ENCODE assay signal across 21 cellular contexts in genomic region chr3:122263974-122264588, GRCh38.
A peak's percentile ranks its signal among the peaks of the same experiment; 100 is the strongest.
DNase-seq lines count a peak whose midpoint lies in the region; ATAC-seq and TF ChIP-seq lines count a peak whose summit lies in the region.
"Had no signal": no experiment of that assay in that cellular context is flagged by ENCODE, and none has a peak within 500 bp of the region (broad histone marks: within the 10 kb centered on the region; RNA-seq: fewer than 3 reads in every experiment).

No MANE protein-coding gene starts in this region.

- POLR2A ChIA-PET in activated CD4-positive, alpha-beta memory T cell treated with anti-CD3 and anti-CD28 coated beads for 36 hours (lab: Charles Lee) = interaction anchor here (0.7 kb wide), 1 partner anchor 161 kb away, joined by 3 read pairs; no protein-coding TSS in a partner anchor

- H3K4me3 Mint-ChIP-seq in CD14-positive monocyte (peak overlapping the region in 1 of 2 donors; percentile 26), memory B cell (no peak overlapping the region)
- no peak overlapping the region for H3K4me3 Mint-ChIP-seq in natural killer cell treated with Interleukin-12 subunit alpha and Interleukin-12 subunit beta and Interleukin-15 and Interleukin-18, amount 100 ng/mL, for 72 hours
- H3K4me3 Mint-ChIP-seq in activated CD4-positive, alpha-beta memory T cell treated with anti-CD3 and anti-CD28 coated beads for 36 hours = no peak overlapping the region
- H3K4me3 Mint-ChIP-seq: CD4-positive, alpha-beta memory T cell; T-cell had no signal

- H3K27me3 Mint-ChIP-seq in CD14-positive monocyte (ENCODE audit: low read depth in 3 of 3) (peaks cover 0 to 2% (median 0%) of the 10 kb centered on the region in 3 donors), memory B cell (peaks cover 4% of the 10 kb centered on the region)
- peaks cover 15 to 22% of the 10 kb centered on the region in 2 donors for H3K27me3 Mint-ChIP-seq in natural killer cell treated with Interleukin-12 subunit alpha and Interleukin-12 subunit beta and Interleukin-15 and Interleukin-18, amount 100 ng/mL, for 72 hours
- H3K27me3 Mint-ChIP-seq in activated CD4-positive, alpha-beta memory T cell treated with anti-CD3 and anti-CD28 coated beads for 36 hours = peaks cover 19% of the 10 kb centered on the region

- peaks cover 37% of the 10 kb centered on the region for H3K4me1 Mint-ChIP-seq in CD14-positive monocyte
- H3K4me1 Mint-ChIP-seq in memory B cell = peaks cover 7% of the 10 kb centered on the region
- peaks cover 0 to 5% of the 10 kb centered on the region in 2 donors for H3K4me1 Mint-ChIP-seq in natural killer cell treated with Interleukin-12 subunit alpha and Interleukin-12 subunit beta and Interleukin-15 and Interleukin-18, amount 100 ng/mL, for 72 hours (ENCODE audit: low read depth in 2 of 2)
- peaks cover 2% of the 10 kb centered on the region for H3K4me1 Mint-ChIP-seq in activated CD4-positive, alpha-beta memory T cell treated with anti-CD3 and anti-CD28 coated beads for 36 hours (ENCODE audit: low read depth)
- H3K4me1 Mint-ChIP-seq: T-cell had no signal

- H3K27ac Mint-ChIP-seq in CD14-positive monocyte (peak overlapping the region; percentile 42 to 83 (median 79)), memory B cell (no peak overlapping the region)
- H3K27ac Mint-ChIP-seq in natural killer cell treated with Interleukin-12 subunit alpha and Interleukin-12 subunit beta and Interleukin-15 and Interleukin-18, amount 100 ng/mL, for 72 hours = no peak overlapping the region
- no peak overlapping the region for H3K27ac Mint-ChIP-seq in activated CD4-positive, alpha-beta memory T cell treated with anti-CD3 and anti-CD28 coated beads for 36 hours
- H3K27ac Mint-ChIP-seq: CD4-positive, alpha-beta memory T cell; T-cell had no signal

- intact Hi-C loops in CD14-positive monocyte (cut with micrococcal nuclease) = no loop called here
- intact Hi-C loops in activated CD4-positive, alpha-beta memory T cell treated with anti-CD3 and anti-CD28 coated beads for 36 hours (cut with micrococcal nuclease) = no loop called here
- intact Hi-C loops in left ventricle myocardium superior (cut with micrococcal nuclease) = no loop called here

- CTCF ChIA-PET in activated CD4-positive, alpha-beta memory T cell treated with anti-CD3 and anti-CD28 coated beads for 36 hours (lab: Charles Lee) = no interaction called here

- H3K9me3 Mint-ChIP-seq in CD14-positive monocyte (no peaks in the 10 kb centered on the region), memory B cell (peaks cover 3% of the 10 kb centered on the region)
- no peaks in the 10 kb centered on the region for H3K9me3 Mint-ChIP-seq in natural killer cell treated with Interleukin-12 subunit alpha and Interleukin-12 subunit beta and Interleukin-15 and Interleukin-18, amount 100 ng/mL, for 72 hours
- no peaks in the 10 kb centered on the region for H3K9me3 Mint-ChIP-seq in activated CD4-positive, alpha-beta memory T cell treated with anti-CD3 and anti-CD28 coated beads for 36 hours
- H3K9me3 Mint-ChIP-seq: T-cell had no signal

- TF ChIP-seq CTCF in CD14-positive monocyte (IDR thresholded peaks at IDR 0.05) = no peak

- H3K36me3 Mint-ChIP-seq in CD14-positive monocyte (no peaks in the 10 kb centered on the region), memory B cell (no peaks in the 10 kb centered on the region)
- peaks cover 4% of the 10 kb centered on the region for H3K36me3 Mint-ChIP-seq in natural killer cell treated with Interleukin-12 subunit alpha and Interleukin-12 subunit beta and Interleukin-15 and Interleukin-18, amount 100 ng/mL, for 72 hours
- H3K36me3 Mint-ChIP-seq in activated CD4-positive, alpha-beta memory T cell treated with anti-CD3 and anti-CD28 coated beads for 36 hours = no peaks in the 10 kb centered on the region
- H3K36me3 Mint-ChIP-seq: CD4-positive, alpha-beta memory T cell; T-cell had no signal

- DNase-seq in CD14-positive monocyte (ENCODE audit: low spot score) = no peak
- peak; percentile 60 for DNase-seq in MV-4-11 (lab: John Stamatoyannopoulos, UW)
- DNase-seq in memory B cell (ENCODE audit: low spot score in 2 of 2) = no peak
- no peak for DNase-seq in natural killer cell treated with Interleukin-12 subunit alpha and Interleukin-12 subunit beta and Interleukin-15 and Interleukin-18, amount 100 ng/mL, for 72 hours (ENCODE audit: low spot score)
- DNase-seq in NCI-H2029 (lab: John Stamatoyannopoulos, UW) = no peak
- DNase-seq in activated CD4-positive, alpha-beta memory T cell treated with anti-CD3 and anti-CD28 coated beads for 36 hours = no peak
- no peak for DNase-seq in left ventricle myocardium superior
- DNase-seq: CD4-positive, alpha-beta memory T cell; DMS153; GDM1; KG1; NCI-H1092 treated with DMSO at 0.1 percent for 48 hours; NCI-H146; NCI-H2081; NCI-H2171 treated with DMSO at 0.1 percent for 48 hours; NCI-H446; PC-9; SIG-M5; T-cell had no signal

- ATAC-seq in GM18511 (IDR thresholded peaks at IDR 0.05; ENCODE audit: unreplicated experiment) (peak; percentile 32), memory B cell (ENCODE audit: low read depth) (peak; percentile 53), left ventricle myocardium superior (no peak)
- ATAC-seq in natural killer cell treated with Interleukin-12 subunit alpha and Interleukin-12 subunit beta and Interleukin-15 and Interleukin-18, amount 100 ng/mL, for 72 hours = no peak
- ATAC-seq: SK-N-SH treated with all-trans-retinoic acid at 6 μM for 48 hours, T-cell had no signal

Comparison
In these comparisons a context has a peak if more than half of its experiments do, and no peak if none do; other contexts are left out.
1. H3K27ac Mint-ChIP-seq: peak in CD14-positive monocyte (7 of 7); none in memory B cell (single experiment), natural killer cell treated with Interleukin-12 subunit alpha and Interleukin-12 subunit beta and Interleukin-15 and Interleukin-18, amount 100 ng/mL, for 72 hours (0 of 2) and activated CD4-positive, alpha-beta memory T cell treated with anti-CD3 and anti-CD28 coated beads for 36 hours (single experiment).
2. ATAC-seq: peak in GM18511 (single experiment) and memory B cell (single experiment); none in natural killer cell treated with Interleukin-12 subunit alpha and Interleukin-12 subunit beta and Interleukin-15 and Interleukin-18, amount 100 ng/mL, for 72 hours (0 of 2) and left ventricle myocardium superior (single experiment).